12 cellular contexts compared by ENCODE assay signal in the genomic region with DNA sequence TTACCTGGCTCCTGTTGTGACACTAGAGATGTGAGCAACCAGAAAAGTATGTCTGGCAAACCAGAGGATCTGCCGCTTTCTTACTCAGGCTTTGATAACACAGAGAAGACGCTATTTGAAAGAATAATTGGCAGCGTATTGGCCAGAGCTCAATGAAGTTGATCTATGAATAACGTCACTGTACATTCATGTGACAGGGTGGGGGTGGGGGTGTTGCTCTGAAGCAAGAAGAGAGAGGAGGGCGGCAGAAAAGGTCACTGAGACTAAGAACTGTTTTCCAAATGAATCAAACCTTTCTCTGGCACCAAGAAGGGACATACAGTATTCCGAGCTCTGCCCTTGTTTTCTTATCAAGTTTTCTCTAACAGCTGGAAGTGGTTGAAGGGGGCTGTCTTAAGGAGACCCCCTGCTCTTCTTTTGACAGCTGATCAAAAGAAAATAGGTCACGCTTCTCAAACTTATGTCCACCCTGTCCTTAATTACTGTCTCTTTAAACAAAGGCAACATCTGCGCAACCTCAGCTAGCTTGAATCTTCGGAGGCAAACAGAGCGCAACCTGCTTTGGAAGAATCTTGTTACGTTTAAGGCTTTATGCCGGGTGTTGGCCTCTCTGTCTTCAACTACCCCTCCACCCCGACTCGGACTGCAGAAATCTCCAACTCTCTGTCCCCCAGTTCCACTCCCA. TPM values are rescaled to one million over a fixed set of nuclear protein-coding genes. Genes with fewer than 3 reads are reported as not detected.
DNase-seq lines count a peak whose midpoint lies in the region; ATAC-seq, FAIRE-seq and TF ChIP-seq lines count a peak whose summit lies in the region.
"Had no signal": no experiment of that assay in that cellular context is flagged by ENCODE, and none has a peak within 500 bp of the region (broad histone marks: within the 10 kb centered on the region; RNA-seq: fewer than 3 reads in every experiment).

No MANE protein-coding gene starts in this region.

- H3K9ac ChIP-seq in HUES64 (ENCODE audit: low read depth, low read length), result no peak overlapping the region

- no peak for FAIRE-seq in bronchial epithelial cell (lab: Jason Lieb, UNC)
- FAIRE-seq: urothelium cell line had no signal

- H3K27ac ChIP-seq in HUES64 (ENCODE audit: low read depth, low read length) (no peak overlapping the region), OCI-LY7 (ENCODE audit: low read depth, low read length, poor library complexity, severe bottlenecking) (no peak overlapping the region)

- no peak for ATAC-seq in stimulated activated naive CD8-positive, alpha-beta T cell treated with anti-CD3 and anti-CD28 coated beads, Interleukin-15, Interleukin-2, amounts not matched to agents 100 U/mL and 50 U/mL, for 24 hours

- no peak for TF ChIP-seq CTCF in bronchial epithelial cell (IDR thresholded peaks at IDR 0.05; ENCODE audit: insufficient read depth, low read length, severe bottlenecking)
- no peak for TF ChIP-seq CTCF in OCI-LY7 (conservative IDR thresholded peaks at IDR 0.05; ENCODE audit: low read length)

- WGBS in HUES64, result 2% methylated on average over 14 of the region's 14 CpGs

- no peaks in the 10 kb centered on the region for H3K79me2 ChIP-seq in OCI-LY7 (ENCODE audit: insufficient read depth, low read depth, low read length)

- BruUV-seq in OCI-LY7 (replicated peaks; lab: Mats Ljungman, UMichigan), result no TSS peak

- H3K4me3 ChIP-seq in HUES64 (ENCODE audit: low read length) (peak overlapping the region; percentile 74), bronchial epithelial cell (ENCODE audit: low read depth, low read length) (no peak overlapping the region), neuron (ENCODE audit: low read length) (peak overlapping the region; percentile 75), OCI-LY7 (ENCODE audit: low read depth, low read length, poor library complexity, severe bottlenecking) (no peak overlapping the region)

- intact Hi-C loops in OCI-LY7 (cut with micrococcal nuclease; ENCODE audit: unreplicated experiment), result no loop called here

- DNase-seq in NCI-H82 (lab: John Stamatoyannopoulos, UW) (peak; percentile 55), NCI-H82 treated with DMSO at 0.1 percent for 48 hours (lab: John Stamatoyannopoulos, UW; ENCODE audit: unreplicated experiment) (no peak), bronchial epithelial cell (ENCODE audit: low read depth) (peak; percentile 21), OCI-LY7 (ENCODE audit: low spot score) (no peak), SHP77 treated with DMSO at 0.1 percent for 48 hours (lab: John Stamatoyannopoulos, UW) (no peak)
- DNase-seq in stimulated activated naive CD8-positive, alpha-beta T cell treated with anti-CD3 and anti-CD28 coated beads, Interleukin-15, Interleukin-2, amounts not matched to agents 100 U/mL and 50 U/mL, for 24 hours, result no peak
- DNase-seq: activated CD8-positive, alpha-beta memory T cell treated with anti-CD3 and anti-CD28 coated beads, Interleukin-2, amount 50 U/mL, for 4 hours; foreskin melanocyte; SIG-M5 had no signal

- H3K4me1 ChIP-seq in HUES64 (ENCODE audit: insufficient read depth, low read length) (peaks cover 58% of the 10 kb centered on the region), neuron (ENCODE audit: insufficient read depth, low read length) (peaks cover 57% of the 10 kb centered on the region), OCI-LY7 (ENCODE audit: insufficient read depth, low read length, poor library complexity, severe bottlenecking) (no peaks in the 10 kb centered on the region)

- no peaks in the 10 kb centered on the region for H4K20me1 ChIP-seq in OCI-LY7 (ENCODE audit: insufficient read depth, low read length)

- POLR2A ChIA-PET in OCI-LY7 (lab: Charles Lee), result no interaction called here

- H3K9me3 ChIP-seq in HUES64 (ENCODE audit: insufficient read depth, low read depth, low read length) (no peaks in the 10 kb centered on the region), neuron (ENCODE audit: low read length) (no peaks in the 10 kb centered on the region), OCI-LY7 (ENCODE audit: low read length) (no peaks in the 10 kb centered on the region)

- H3K36me3 ChIP-seq in HUES64 (ENCODE audit: insufficient read depth, low read length) (no peaks in the 10 kb centered on the region), bronchial epithelial cell (ENCODE audit: control insufficient read depth, insufficient read depth, low read length) (no peaks in the 10 kb centered on the region), neuron (ENCODE audit: insufficient read depth, low read length) (no peaks in the 10 kb centered on the region), OCI-LY7 (ENCODE audit: insufficient read depth, low read length) (no peaks in the 10 kb centered on the region)

- CTCF ChIA-PET in OCI-LY7 (lab: Charles Lee; ENCODE audit: unreplicated experiment), result no interaction called here

- H3K9me2 ChIP-seq in OCI-LY7 (ENCODE audit: insufficient read depth, low read length), result no peaks in the 10 kb centered on the region

- no peak overlapping the region for H2AFZ ChIP-seq in neuron (ENCODE audit: low read depth, low read length)
- H2AFZ ChIP-seq in OCI-LY7 (ENCODE audit: low read length), result no peak overlapping the region

- no peak overlapping the region for H3K4me2 ChIP-seq in OCI-LY7 (ENCODE audit: low read length)

- H3K27me3 ChIP-seq in HUES64 (ENCODE audit: insufficient read depth, low read length) (peaks cover 93% of the 10 kb centered on the region), bronchial epithelial cell (ENCODE audit: control insufficient read depth, insufficient read depth, low read length) (peaks cover 74% of the 10 kb centered on the region), neuron (ENCODE audit: insufficient read depth, low read length) (peaks cover 70% of the 10 kb centered on the region)

RNA-seq across cellular contexts. Expression of a gene that starts 1.5 kb away (rescaled TPM):
- polyA plus RNA-seq in HUES64 (2013, experiment 1 of 2), result 1.00 TPM
- polyA plus RNA-seq in HUES64 (2013, experiment 2 of 2), result 1.6 TPM
- under 0.01 TPM in 2 replicates for total RNA-seq in bronchial epithelial cell
- total RNA-seq in OCI-LY7 (2014; rRNA removed; shearing (Covaris generic)), result not detected in 2 replicates
- total RNA-seq in OCI-LY7 (2022), result not detected in 2 replicates

Comparison
In these comparisons a context has a peak if more than half of its experiments do, and no peak if none do; other contexts are left out.
1. DNase-seq: peak in NCI-H82 (single experiment) and bronchial epithelial cell (single experiment); none in NCI-H82 treated with DMSO at 0.1 percent for 48 hours (single experiment), OCI-LY7 (single experiment), stimulated activated naive CD8-positive, alpha-beta T cell treated with anti-CD3 and anti-CD28 coated beads, Interleukin-15, Interleukin-2, amounts not matched to agents 100 U/mL and 50 U/mL, for 24 hours (single experiment) and SHP77 treated with DMSO at 0.1 percent for 48 hours (single experiment).
2. H3K4me3 ChIP-seq: peak in HUES64 (single experiment) and neuron (single experiment); none in bronchial epithelial cell (single experiment) and OCI-LY7 (single experiment).